ENCODE assay signal across 1 cellular context in genomic region chr3:50274371-50275104, GRCh38.
TF ChIP-seq lines count a peak whose summit lies in the region.

No MANE protein-coding gene starts in this region.

TF ChIP-seq in endothelial cell of umbilical vein, 7 proteins besides CTCF, POLR2A, EP300 and RAD21:
- TF ChIP-seq EZH2 (IDR thresholded peaks at IDR 0.05; ENCODE audit: borderline replicate concordance, low read depth, low read length, severe bottlenecking) (no peak), JUN (IDR thresholded peaks at IDR 0.05; ENCODE audit: borderline replicate concordance, insufficient read depth, insufficient read length, low read depth) (no peak), GATA2 (IDR thresholded peaks at IDR 0.05; ENCODE audit: insufficient read depth, insufficient read length, low read depth, low read length) (no peak), MYC (IDR thresholded peaks at IDR 0.05; ENCODE audit: low read depth, low read length) (no peak), POLR2AphosphoS5 (IDR thresholded peaks at IDR 0.05; ENCODE audit: insufficient read depth, low read depth, low read length) (no peak), MAX (IDR thresholded peaks at IDR 0.05; ENCODE audit: insufficient read depth, insufficient read length) (no peak), FOS (IDR thresholded peaks at IDR 0.05; ENCODE audit: borderline replicate concordance, insufficient read depth, low read length) (no peak)
TF ChIP-seq in endothelial cell of umbilical vein: peak in this region for 0.
